ENCODE assay signal across 1 cellular context in the genomic region with DNA sequence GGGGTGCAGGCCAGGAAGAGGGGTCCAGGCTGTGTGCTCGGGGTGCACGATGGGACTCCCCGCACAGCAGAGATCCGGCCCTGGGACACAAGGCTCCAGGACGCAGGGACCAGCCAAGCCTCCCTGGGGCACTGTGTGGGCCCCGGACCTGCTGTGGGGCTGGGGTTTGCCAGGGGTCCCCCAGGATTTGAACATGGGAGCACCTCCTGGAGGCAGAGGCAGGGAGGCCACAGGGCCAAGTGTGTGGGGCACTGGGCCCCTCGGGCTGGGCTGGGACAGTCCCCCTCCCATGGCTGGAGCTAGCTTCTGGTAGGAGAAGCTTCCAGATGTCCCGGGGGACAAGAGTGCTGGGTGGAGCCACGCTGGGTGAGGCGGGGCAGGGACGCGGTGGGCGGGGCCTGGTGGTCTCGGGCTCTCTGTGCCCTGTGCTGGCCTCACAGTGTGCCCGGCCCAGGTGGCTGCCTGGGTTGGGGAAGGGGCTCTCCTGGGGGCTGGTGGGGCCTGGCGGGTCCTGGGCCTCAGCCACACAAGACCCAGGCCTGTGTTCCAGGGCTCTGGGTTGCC.
TF ChIP-seq lines count a peak whose summit lies in the region.

No MANE protein-coding gene starts in this region.

TF ChIP-seq in H1, 55 proteins besides CTCF, POLR2A, EP300 and RAD21:
- TF ChIP-seq RXRA (IDR thresholded peaks at IDR 0.05; ENCODE audit: insufficient read depth, low read depth, low read length), result no peak
- TF ChIP-seq YY1 (IDR thresholded peaks at IDR 0.05; ENCODE audit: low read depth, low read length), result no peak
- TF ChIP-seq JUN (IDR thresholded peaks at IDR 0.05; ENCODE audit: low read depth, low read length), result no peak
- no peak for TF ChIP-seq BACH1 (IDR thresholded peaks at IDR 0.05; ENCODE audit: low read length)
- TF ChIP-seq KDM4A (IDR thresholded peaks at IDR 0.05; ENCODE audit: low read depth, low read length, severe bottlenecking), result no peak
- TF ChIP-seq TBP (IDR thresholded peaks at IDR 0.05; ENCODE audit: low read depth, low read length), result no peak
- no peak for TF ChIP-seq SIN3A (conservative IDR thresholded peaks at IDR 0.05 in 1 of 2, IDR thresholded peaks at IDR 0.05 in 1 of 2; ENCODE audit: low read depth in 1 of 2, low read length in 2 of 2)
- TF ChIP-seq, protein P1, sequence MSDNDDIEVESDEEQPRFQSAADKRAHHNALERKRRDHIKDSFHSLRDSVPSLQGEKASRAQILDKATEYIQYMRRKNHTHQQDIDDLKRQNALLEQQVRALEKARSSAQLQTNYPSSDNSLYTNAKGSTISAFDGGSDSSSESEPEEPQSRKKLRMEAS (IDR thresholded peaks at IDR 0.05), result no peak
- TF ChIP-seq EZH2 (IDR thresholded peaks at IDR 0.05; ENCODE audit: low read depth, low read length, severe bottlenecking), result no peak
- no peak for TF ChIP-seq POU5F1 (IDR thresholded peaks at IDR 0.05; ENCODE audit: low read depth, low read length)
- TF ChIP-seq ASH2L (IDR thresholded peaks at IDR 0.05; ENCODE audit: low read length), result no peak
